35 cellular contexts compared by ENCODE assay signal in the genomic region with DNA sequence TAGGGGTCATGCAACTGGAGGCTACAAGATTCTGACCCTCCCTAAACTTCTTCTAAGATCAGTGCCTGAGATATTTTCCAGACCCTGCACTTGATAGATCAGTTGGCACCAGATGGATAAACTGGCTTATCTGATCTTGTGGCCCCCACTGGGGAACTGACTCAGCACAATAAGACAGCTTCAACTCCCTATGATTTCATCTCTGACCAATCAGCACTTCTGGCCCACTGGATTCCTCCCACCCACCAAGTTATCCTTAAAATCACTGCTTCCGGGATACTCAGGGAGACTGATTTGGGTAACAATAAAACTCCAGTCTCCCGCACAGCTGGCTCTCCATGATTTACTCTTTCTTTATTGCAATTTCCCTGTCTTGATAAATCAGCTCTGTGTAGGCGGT.
"Had no signal": no experiment of that assay in that cellular context is flagged by ENCODE, and none has a peak within 500 bp of the region (broad histone marks: within the 10 kb centered on the region; RNA-seq: fewer than 3 reads in every experiment).

No MANE protein-coding gene starts in this region.

- H3K27ac ChIP-seq: brain microvascular endothelial cell, Peyer's patch, SJSA1, VCaP had no signal

- H3K27me3 ChIP-seq: brain microvascular endothelial cell, Peyer's patch, SJSA1 had no signal

- H3K4me3 ChIP-seq: Peyer's patch, SJSA1 had no signal

- ATAC-seq: activated CD8-positive, alpha-beta memory T cell treated with anti-CD3 and anti-CD28 coated beads, Interleukin-2, amount 10 ng/mL, durations not matched to agents 7 days and 5 days; activated naive CD8-positive, alpha-beta T cell treated with anti-CD3 and anti-CD28 coated beads, Interleukin-2, amount 50 U/mL, for 24 hours; PC-3; SK-N-SH treated with all-trans-retinoic acid at 6 μM for 48 hours had no signal

- DNase-seq: activated CD4-positive, alpha-beta memory T cell treated with anti-CD3 and anti-CD28 coated beads, Interleukin-2, amount 10 ng/mL, durations not matched to agents 7 days and 5 days; activated CD4-positive, alpha-beta T cell treated with anti-CD3 and anti-CD28 coated beads for 1 hour; activated CD4-positive, alpha-beta T cell treated with anti-CD3 and anti-CD28 coated beads for 48 hours; activated CD4-positive, CD25-positive, alpha-beta regulatory T cell; activated CD8-positive, alpha-beta memory T cell treated with anti-CD3 and anti-CD28 coated beads for 24 hours; activated CD8-positive, alpha-beta memory T cell treated with anti-CD3 and anti-CD28 coated beads, Interleukin-2, amount 10 ng/mL, durations not matched to agents 7 days and 5 days; activated CD8-positive, alpha-beta memory T cell treated with anti-CD3 and anti-CD28 coated beads, Interleukin-2, amount 50 U/mL, for 48 hours; activated effector memory CD4-positive, alpha-beta T cell treated with Interleukin-2 at 50 U/mL for 16 hours; activated naive CD4-positive, alpha-beta T cell treated with anti-CD3 and anti-CD28 coated beads, Interleukin-2, amount 10 ng/mL, durations not matched to agents 7 days and 5 days; activated naive CD8-positive, alpha-beta T cell treated with anti-CD3 and anti-CD28 coated beads, Interleukin-2, amount 50 U/mL, for 24 hours; activated T-cell treated with anti-CD3 and anti-CD28 coated beads, Interleukin-2, amount 50 U/mL, for 48 hours; amniotic stem cell; aorta; brain microvascular endothelial cell; central memory CD4-positive, alpha-beta T cell; NCI-H1105; NCI-H1417 treated with DMSO at 0.1 percent for 48 hours; NCI-H1694; NCI-H1930; NCI-H2081 treated with DMSO at 0.1 percent for 48 hours; NCI-H226; NCI-H446 treated with DMSO at 0.1 percent for 48 hours; NCI-H524; NCI-H69; NK-92 treated with Interleukin-12 subunit alpha and Interleukin-12 subunit beta, amount 100 ng/mL, for 24 hours; PC-3; Peyer's patch; RPMI8226; SHP77 treated with DMSO at 0.1 percent for 48 hours; T-helper 1 cell; T-helper 2 cell; T-helper 9 cell had no signal

- H3K4me1 ChIP-seq: Peyer's patch, SJSA1 had no signal

- H3K9me3 ChIP-seq: Peyer's patch had no signal

- H3K36me3 ChIP-seq: brain microvascular endothelial cell, Peyer's patch, SJSA1 had no signal
